Comparison of ENCODE assay signal across 1 cellular context in the genomic region with DNA sequence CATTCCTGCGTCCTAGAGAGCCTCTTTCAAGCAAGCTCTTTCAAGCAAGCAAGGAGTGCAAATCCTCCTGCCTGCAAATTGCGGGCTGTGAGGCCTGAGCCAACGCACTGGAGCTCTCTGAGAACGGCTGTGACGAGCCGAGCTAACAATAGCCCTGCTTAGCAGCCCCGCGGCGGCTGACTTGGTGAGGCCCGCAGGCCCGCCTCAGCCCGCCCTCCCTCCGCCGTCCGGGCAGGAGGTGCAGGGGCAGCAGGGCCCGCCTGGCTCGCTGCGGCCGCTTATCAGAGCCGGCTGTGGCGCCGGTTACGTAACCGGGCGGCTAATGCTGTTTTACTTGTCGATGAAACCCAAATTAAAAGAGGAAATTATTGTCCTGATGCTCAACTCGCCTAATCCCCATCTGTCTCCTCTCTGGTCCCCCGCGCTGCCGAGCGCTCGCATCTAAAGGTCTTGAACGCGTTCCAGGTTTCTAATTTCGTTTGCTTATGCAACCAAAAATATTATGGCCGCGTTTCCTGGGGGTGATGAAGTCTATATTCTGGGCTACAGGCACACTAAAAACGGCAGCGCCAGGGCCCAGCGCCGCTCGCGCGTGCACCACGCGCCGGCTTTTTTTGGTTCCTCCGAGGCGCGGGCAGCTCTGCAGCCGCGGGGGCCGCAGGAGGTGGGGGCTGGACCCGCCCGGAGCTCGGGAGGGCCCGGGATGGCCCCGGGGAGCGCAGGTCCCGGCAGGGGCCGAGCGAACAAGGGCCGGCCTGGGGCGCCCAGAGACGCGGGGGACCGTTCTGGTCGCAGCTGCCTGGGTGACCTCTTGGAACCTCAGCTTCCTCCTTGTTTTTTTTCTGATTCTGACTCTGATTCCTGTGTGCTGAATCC.
TF ChIP-seq lines count a peak whose summit lies in the region.

No MANE protein-coding gene starts in this region.

TF ChIP-seq in HepG2, 621 proteins besides CTCF, POLR2A, EP300 and RAD21 (continued from another document and continues in another):
- TF ChIP-seq, protein P1, sequence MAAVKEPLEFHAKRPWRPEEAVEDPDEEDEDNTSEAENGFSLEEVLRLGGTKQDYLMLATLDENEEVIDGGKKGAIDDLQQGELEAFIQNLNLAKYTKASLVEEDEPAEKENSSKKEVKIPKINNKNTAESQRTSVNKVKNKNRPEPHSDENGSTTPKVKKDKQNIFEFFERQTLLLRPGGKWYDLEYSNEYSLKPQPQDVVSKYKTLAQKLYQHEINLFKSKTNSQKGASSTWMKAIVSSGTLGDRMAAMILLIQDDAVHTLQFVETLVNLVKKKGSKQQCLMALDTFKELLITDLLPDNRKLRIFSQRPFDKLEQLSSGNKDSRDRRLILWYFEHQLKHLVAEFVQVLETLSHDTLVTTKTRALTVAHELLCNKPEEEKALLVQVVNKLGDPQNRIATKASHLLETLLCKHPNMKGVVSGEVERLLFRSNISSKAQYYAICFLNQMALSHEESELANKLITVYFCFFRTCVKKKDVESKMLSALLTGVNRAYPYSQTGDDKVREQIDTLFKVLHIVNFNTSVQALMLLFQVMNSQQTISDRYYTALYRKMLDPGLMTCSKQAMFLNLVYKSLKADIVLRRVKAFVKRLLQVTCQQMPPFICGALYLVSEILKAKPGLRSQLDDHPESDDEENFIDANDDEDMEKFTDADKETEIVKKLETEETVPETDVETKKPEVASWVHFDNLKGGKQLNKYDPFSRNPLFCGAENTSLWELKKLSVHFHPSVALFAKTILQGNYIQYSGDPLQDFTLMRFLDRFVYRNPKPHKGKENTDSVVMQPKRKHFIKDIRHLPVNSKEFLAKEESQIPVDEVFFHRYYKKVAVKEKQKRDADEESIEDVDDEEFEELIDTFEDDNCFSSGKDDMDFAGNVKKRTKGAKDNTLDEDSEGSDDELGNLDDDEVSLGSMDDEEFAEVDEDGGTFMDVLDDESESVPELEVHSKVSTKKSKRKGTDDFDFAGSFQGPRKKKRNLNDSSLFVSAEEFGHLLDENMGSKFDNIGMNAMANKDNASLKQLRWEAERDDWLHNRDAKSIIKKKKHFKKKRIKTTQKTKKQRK (IDR thresholded peaks at IDR 0.05; ENCODE audit: low read length) = no peak
- TF ChIP-seq ZNF430 (CRISPR knock-in tag; IDR thresholded peaks at IDR 0.05) (no peak), HIVEP1 (CRISPR knock-in tag; IDR thresholded peaks at IDR 0.05) (peak; percentile 73; the same call in 1 of the 2 replicates), KDM6A (CRISPR knock-in tag; IDR thresholded peaks at IDR 0.05; ENCODE audit: low read depth) (no peak), U2AF1 (optimal IDR thresholded peaks at IDR 0.05; ENCODE audit: low read depth, low read length) (no peak), MAFK (conservative IDR thresholded peaks at IDR 0.05 in 1 of 2, IDR thresholded peaks at IDR 0.05 in 1 of 2; ENCODE audit: low read length in 2 of 2) (no peak), ZNF883 (CRISPR knock-in tag; IDR thresholded peaks at IDR 0.05; ENCODE audit: not compliant biosample characterization) (peak; percentile 83), FOXM1 (CRISPR knock-in tag; IDR thresholded peaks at IDR 0.05) (0 out of 2 replicates have a peak, but pooled peaks have one; percentile 13), KDM2A (CRISPR knock-in tag; IDR thresholded peaks at IDR 0.05; ENCODE audit: borderline replicate concordance, low read depth) (peak; percentile 89), YEATS2 (CRISPR knock-in tag; IDR thresholded peaks at IDR 0.05; ENCODE audit: borderline replicate concordance) (no peak; the same call in 1 of the 2 replicates), ZNF589 (CRISPR knock-in tag; conservative IDR thresholded peaks at IDR 0.05) (no peak; the same call in 1 of the 2 replicates), HNRNPUL1 (IDR thresholded peaks at IDR 0.05; ENCODE audit: low read depth, low read length) (no peak), ELF1 (CRISPR knock-in tag; IDR thresholded peaks at IDR 0.05) (no peak), ARHGAP35 (CRISPR knock-in tag; IDR thresholded peaks at IDR 0.05; ENCODE audit: borderline replicate concordance) (peak; percentile 75; the same call in 1 of the 2 replicates), AKAP8 (CRISPR knock-in tag; IDR thresholded peaks at IDR 0.05) (peak; percentile 64; the same call in 1 of the 2 replicates), ZNF614 (CRISPR knock-in tag; IDR thresholded peaks at IDR 0.05; ENCODE audit: borderline replicate concordance) (0 out of 2 replicates have a peak, but pooled peaks have one; percentile 38), FOXJ3 (CRISPR knock-in tag; IDR thresholded peaks at IDR 0.05; ENCODE audit: borderline replicate concordance) (no peak), SATB2 (CRISPR knock-in tag; IDR thresholded peaks at IDR 0.05) (no peak; the same call in 1 of the 2 replicates), ZNF660 (CRISPR knock-in tag; IDR thresholded peaks at IDR 0.05; ENCODE audit: borderline replicate concordance, low read depth) (no peak), ZNF44 (CRISPR knock-in tag; IDR thresholded peaks at IDR 0.05) (peak; percentile 70; the same call in 1 of the 2 replicates), NFYC (CRISPR knock-in tag; IDR thresholded peaks at IDR 0.05) (no peak), ONECUT2 (CRISPR knock-in tag; IDR thresholded peaks at IDR 0.05) (no peak; the same call in 1 of the 2 replicates), KAT2B (IDR thresholded peaks at IDR 0.05; ENCODE audit: borderline replicate concordance, low read depth, low read length) (no peak), KAT7 (CRISPR knock-in tag; IDR thresholded peaks at IDR 0.05; ENCODE audit: borderline replicate concordance) (no peak), ETV6 (CRISPR knock-in tag; conservative IDR thresholded peaks at IDR 0.05) (no peak), MAFF (IDR thresholded peaks at IDR 0.05; ENCODE audit: low read depth, low read length) (no peak), ZKSCAN1 (IDR thresholded peaks at IDR 0.05; ENCODE audit: low read length) (no peak), ZNF879 (CRISPR knock-in tag; IDR thresholded peaks at IDR 0.05) (0 out of 2 replicates have a peak, but pooled peaks have one; percentile 40), ZNF775 (CRISPR knock-in tag; IDR thresholded peaks at IDR 0.05; ENCODE audit: borderline replicate concordance) (peak; percentile 66; the same call in 1 of the 2 replicates)
- TF ChIP-seq, protein P2, sequence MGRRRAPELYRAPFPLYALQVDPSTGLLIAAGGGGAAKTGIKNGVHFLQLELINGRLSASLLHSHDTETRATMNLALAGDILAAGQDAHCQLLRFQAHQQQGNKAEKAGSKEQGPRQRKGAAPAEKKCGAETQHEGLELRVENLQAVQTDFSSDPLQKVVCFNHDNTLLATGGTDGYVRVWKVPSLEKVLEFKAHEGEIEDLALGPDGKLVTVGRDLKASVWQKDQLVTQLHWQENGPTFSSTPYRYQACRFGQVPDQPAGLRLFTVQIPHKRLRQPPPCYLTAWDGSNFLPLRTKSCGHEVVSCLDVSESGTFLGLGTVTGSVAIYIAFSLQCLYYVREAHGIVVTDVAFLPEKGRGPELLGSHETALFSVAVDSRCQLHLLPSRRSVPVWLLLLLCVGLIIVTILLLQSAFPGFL (CRISPR knock-in tag; IDR thresholded peaks at IDR 0.05) = no peak
- TF ChIP-seq, protein P3, sequence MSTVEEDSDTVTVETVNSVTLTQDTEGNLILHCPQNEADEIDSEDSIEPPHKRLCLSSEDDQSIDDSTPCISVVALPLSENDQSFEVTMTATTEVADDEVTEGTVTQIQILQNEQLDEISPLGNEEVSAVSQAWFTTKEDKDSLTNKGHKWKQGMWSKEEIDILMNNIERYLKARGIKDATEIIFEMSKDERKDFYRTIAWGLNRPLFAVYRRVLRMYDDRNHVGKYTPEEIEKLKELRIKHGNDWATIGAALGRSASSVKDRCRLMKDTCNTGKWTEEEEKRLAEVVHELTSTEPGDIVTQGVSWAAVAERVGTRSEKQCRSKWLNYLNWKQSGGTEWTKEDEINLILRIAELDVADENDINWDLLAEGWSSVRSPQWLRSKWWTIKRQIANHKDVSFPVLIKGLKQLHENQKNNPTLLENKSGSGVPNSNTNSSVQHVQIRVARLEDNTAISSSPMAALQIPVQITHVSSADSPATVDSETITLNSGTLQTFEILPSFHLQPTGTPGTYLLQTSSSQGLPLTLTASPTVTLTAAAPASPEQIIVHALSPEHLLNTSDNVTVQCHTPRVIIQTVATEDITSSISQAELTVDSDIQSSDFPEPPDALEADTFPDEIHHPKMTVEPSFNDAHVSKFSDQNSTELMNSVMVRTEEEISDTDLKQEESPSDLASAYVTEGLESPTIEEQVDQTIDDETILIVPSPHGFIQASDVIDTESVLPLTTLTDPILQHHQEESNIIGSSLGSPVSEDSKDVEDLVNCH (CRISPR knock-in tag; IDR thresholded peaks at IDR 0.05) = no peak
- TF ChIP-seq, protein P4, sequence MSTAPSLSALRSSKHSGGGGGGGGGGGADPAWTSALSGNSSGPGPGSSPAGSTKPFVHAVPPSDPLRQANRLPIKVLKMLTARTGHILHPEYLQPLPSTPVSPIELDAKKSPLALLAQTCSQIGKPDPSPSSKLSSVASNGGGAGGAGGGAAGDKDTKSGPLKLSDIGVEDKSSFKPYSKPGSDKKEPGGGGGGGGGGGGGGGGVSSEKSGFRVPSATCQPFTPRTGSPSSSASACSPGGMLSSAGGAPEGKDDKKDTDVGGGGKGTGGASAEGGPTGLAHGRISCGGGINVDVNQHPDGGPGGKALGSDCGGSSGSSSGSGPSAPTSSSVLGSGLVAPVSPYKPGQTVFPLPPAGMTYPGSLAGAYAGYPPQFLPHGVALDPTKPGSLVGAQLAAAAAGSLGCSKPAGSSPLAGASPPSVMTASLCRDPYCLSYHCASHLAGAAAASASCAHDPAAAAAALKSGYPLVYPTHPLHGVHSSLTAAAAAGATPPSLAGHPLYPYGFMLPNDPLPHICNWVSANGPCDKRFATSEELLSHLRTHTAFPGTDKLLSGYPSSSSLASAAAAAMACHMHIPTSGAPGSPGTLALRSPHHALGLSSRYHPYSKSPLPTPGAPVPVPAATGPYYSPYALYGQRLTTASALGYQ (CRISPR knock-in tag; IDR thresholded peaks at IDR 0.05) = peak; percentile 51
- TF ChIP-seq, protein P5, sequence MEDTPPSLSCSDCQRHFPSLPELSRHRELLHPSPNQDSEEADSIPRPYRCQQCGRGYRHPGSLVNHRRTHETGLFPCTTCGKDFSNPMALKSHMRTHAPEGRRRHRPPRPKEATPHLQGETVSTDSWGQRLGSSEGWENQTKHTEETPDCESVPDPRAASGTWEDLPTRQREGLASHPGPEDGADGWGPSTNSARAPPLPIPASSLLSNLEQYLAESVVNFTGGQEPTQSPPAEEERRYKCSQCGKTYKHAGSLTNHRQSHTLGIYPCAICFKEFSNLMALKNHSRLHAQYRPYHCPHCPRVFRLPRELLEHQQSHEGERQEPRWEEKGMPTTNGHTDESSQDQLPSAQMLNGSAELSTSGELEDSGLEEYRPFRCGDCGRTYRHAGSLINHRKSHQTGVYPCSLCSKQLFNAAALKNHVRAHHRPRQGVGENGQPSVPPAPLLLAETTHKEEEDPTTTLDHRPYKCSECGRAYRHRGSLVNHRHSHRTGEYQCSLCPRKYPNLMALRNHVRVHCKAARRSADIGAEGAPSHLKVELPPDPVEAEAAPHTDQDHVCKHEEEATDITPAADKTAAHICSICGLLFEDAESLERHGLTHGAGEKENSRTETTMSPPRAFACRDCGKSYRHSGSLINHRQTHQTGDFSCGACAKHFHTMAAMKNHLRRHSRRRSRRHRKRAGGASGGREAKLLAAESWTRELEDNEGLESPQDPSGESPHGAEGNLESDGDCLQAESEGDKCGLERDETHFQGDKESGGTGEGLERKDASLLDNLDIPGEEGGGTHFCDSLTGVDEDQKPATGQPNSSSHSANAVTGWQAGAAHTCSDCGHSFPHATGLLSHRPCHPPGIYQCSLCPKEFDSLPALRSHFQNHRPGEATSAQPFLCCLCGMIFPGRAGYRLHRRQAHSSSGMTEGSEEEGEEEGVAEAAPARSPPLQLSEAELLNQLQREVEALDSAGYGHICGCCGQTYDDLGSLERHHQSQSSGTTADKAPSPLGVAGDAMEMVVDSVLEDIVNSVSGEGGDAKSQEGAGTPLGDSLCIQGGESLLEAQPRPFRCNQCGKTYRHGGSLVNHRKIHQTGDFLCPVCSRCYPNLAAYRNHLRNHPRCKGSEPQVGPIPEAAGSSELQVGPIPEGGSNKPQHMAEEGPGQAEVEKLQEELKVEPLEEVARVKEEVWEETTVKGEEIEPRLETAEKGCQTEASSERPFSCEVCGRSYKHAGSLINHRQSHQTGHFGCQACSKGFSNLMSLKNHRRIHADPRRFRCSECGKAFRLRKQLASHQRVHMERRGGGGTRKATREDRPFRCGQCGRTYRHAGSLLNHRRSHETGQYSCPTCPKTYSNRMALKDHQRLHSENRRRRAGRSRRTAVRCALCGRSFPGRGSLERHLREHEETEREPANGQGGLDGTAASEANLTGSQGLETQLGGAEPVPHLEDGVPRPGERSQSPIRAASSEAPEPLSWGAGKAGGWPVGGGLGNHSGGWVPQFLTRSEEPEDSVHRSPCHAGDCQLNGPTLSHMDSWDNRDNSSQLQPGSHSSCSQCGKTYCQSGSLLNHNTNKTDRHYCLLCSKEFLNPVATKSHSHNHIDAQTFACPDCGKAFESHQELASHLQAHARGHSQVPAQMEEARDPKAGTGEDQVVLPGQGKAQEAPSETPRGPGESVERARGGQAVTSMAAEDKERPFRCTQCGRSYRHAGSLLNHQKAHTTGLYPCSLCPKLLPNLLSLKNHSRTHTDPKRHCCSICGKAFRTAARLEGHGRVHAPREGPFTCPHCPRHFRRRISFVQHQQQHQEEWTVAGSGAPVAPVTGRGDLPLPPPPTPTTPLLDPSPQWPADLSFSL (CRISPR knock-in tag; IDR thresholded peaks at IDR 0.05) = no peak
- TF ChIP-seq, protein P6, sequence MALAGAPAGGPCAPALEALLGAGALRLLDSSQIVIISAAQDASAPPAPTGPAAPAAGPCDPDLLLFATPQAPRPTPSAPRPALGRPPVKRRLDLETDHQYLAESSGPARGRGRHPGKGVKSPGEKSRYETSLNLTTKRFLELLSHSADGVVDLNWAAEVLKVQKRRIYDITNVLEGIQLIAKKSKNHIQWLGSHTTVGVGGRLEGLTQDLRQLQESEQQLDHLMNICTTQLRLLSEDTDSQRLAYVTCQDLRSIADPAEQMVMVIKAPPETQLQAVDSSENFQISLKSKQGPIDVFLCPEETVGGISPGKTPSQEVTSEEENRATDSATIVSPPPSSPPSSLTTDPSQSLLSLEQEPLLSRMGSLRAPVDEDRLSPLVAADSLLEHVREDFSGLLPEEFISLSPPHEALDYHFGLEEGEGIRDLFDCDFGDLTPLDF (CRISPR knock-in tag; IDR thresholded peaks at IDR 0.05) = peak; percentile 64; the same call in 1 of the 2 replicates
- TF ChIP-seq, protein P7, sequence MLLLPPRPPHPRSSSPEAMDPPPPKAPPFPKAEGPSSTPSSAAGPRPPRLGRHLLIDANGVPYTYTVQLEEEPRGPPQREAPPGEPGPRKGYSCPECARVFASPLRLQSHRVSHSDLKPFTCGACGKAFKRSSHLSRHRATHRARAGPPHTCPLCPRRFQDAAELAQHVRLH (CRISPR knock-in tag; IDR thresholded peaks at IDR 0.05; ENCODE audit: borderline replicate concordance, low read depth) = peak; percentile 68; the same call in 1 of the 2 replicates
- TF ChIP-seq, protein P8, sequence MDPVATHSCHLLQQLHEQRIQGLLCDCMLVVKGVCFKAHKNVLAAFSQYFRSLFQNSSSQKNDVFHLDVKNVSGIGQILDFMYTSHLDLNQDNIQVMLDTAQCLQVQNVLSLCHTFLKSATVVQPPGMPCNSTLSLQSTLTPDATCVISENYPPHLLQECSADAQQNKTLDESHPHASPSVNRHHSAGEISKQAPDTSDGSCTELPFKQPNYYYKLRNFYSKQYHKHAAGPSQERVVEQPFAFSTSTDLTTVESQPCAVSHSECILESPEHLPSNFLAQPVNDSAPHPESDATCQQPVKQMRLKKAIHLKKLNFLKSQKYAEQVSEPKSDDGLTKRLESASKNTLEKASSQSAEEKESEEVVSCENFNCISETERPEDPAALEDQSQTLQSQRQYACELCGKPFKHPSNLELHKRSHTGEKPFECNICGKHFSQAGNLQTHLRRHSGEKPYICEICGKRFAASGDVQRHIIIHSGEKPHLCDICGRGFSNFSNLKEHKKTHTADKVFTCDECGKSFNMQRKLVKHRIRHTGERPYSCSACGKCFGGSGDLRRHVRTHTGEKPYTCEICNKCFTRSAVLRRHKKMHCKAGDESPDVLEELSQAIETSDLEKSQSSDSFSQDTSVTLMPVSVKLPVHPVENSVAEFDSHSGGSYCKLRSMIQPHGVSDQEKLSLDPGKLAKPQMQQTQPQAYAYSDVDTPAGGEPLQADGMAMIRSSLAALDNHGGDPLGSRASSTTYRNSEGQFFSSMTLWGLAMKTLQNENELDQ (CRISPR knock-in tag; IDR thresholded peaks at IDR 0.05; ENCODE audit: borderline replicate concordance) = no peak
